9 cellular contexts compared by ENCODE assay signal in the genomic region with DNA sequence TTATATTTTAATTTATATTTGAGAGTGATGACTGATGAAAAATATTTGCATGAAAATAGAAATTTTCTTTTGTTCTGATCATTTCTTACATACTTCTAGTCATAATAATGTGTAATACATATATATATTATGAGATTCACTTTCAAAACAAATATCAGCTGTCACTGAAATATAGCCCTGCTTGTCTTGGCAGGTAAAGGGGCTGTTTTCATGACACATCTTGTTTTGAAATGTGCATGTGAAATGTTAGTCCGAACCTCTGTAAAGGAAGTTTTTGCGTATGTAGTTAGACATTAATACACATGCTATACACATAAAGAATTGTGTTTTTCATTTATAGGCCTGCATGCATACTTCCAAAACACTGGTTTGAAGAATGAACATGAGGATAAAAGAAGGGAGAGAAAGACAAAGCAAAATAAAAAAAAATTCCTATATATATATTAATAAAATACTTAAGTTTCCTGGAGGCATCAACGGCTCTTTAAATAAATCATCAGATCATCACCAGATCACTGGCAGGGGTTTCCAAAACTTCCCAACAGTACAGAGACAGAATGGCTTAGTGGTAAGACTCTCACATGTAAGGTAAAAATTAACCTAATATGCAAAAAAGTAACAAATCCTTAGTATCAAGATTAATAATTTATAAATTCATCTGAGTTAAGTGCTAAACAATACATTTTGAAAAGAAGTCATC.
DNase-seq lines count a peak whose midpoint lies in the region; ATAC-seq and TF ChIP-seq lines count a peak whose summit lies in the region.
"Had no signal": no experiment of that assay in that cellular context is flagged by ENCODE, and none has a peak within 500 bp of the region (broad histone marks: within the 10 kb centered on the region; RNA-seq: fewer than 3 reads in every experiment).

No MANE protein-coding gene starts in this region.

- H3K4me3 Mint-ChIP-seq in central memory CD8-positive, alpha-beta T cell = peak overlapping the region; percentile 72
- H3K4me3 Mint-ChIP-seq in type B pancreatic cell = no peak overlapping the region

- no peak for TF ChIP-seq CTCF in type B pancreatic cell (conservative IDR thresholded peaks at IDR 0.05)

- ATAC-seq in GM18520 (IDR thresholded peaks at IDR 0.05; ENCODE audit: unreplicated experiment) = peak; percentile 16
- peak; percentile 33 for ATAC-seq in GM21515 (IDR thresholded peaks at IDR 0.05; ENCODE audit: unreplicated experiment)
- ATAC-seq in HG03175 (IDR thresholded peaks at IDR 0.05; ENCODE audit: unreplicated experiment) = peak; percentile 35
- no peak for ATAC-seq in central memory CD8-positive, alpha-beta T cell (replicated peaks; ENCODE audit: extremely low read depth, poor library complexity, severe bottlenecking)
- ATAC-seq in Right ventricle myocardium inferior = no peak

- DNase-seq in central memory CD8-positive, alpha-beta T cell (ENCODE audit: low spot score in 2 of 2) = no peak
- DNase-seq in ecto neural progenitor cell (ENCODE audit: low spot score) = no peak
- no peak for DNase-seq in type B pancreatic cell (ENCODE audit: extremely low spot score, unreplicated experiment)
- DNase-seq in HK-2 (ENCODE audit: unreplicated experiment) = no peak
- DNase-seq in Right ventricle myocardium inferior (ENCODE audit: missing footprints) = no peak
- DNase-seq: brain microvascular endothelial cell had no signal

- H3K27ac Mint-ChIP-seq in central memory CD8-positive, alpha-beta T cell (ENCODE audit: low read depth) = peak overlapping the region; percentile 93
- no peak overlapping the region for H3K27ac Mint-ChIP-seq in type B pancreatic cell

- H3K9me3 Mint-ChIP-seq in central memory CD8-positive, alpha-beta T cell = no peaks in the 10 kb centered on the region
- H3K9me3 Mint-ChIP-seq in type B pancreatic cell = no peaks in the 10 kb centered on the region

- H3K36me3 Mint-ChIP-seq in central memory CD8-positive, alpha-beta T cell (ENCODE audit: insufficient read depth) = peaks cover 23% of the 10 kb centered on the region
- peaks cover 9% of the 10 kb centered on the region for H3K36me3 Mint-ChIP-seq in type B pancreatic cell

- intact Hi-C loops in Right ventricle myocardium inferior (cut with DNase I) = no loop called here

- H3K4me1 Mint-ChIP-seq in central memory CD8-positive, alpha-beta T cell = peaks cover 21% of the 10 kb centered on the region
- no peaks in the 10 kb centered on the region for H3K4me1 Mint-ChIP-seq in type B pancreatic cell (ENCODE audit: unreplicated experiment)

- no peaks in the 10 kb centered on the region for H3K27me3 Mint-ChIP-seq in central memory CD8-positive, alpha-beta T cell
- H3K27me3 Mint-ChIP-seq in type B pancreatic cell = no peaks in the 10 kb centered on the region

Comparison
In these comparisons a context has a peak if more than half of its experiments do, and no peak if none do; other contexts are left out.
1. ATAC-seq: peak in GM18520 (single experiment), GM21515 (single experiment) and HG03175 (single experiment); none in central memory CD8-positive, alpha-beta T cell (single experiment) and Right ventricle myocardium inferior (single experiment).